21 cellular contexts compared by ENCODE assay signal in the genomic region with DNA sequence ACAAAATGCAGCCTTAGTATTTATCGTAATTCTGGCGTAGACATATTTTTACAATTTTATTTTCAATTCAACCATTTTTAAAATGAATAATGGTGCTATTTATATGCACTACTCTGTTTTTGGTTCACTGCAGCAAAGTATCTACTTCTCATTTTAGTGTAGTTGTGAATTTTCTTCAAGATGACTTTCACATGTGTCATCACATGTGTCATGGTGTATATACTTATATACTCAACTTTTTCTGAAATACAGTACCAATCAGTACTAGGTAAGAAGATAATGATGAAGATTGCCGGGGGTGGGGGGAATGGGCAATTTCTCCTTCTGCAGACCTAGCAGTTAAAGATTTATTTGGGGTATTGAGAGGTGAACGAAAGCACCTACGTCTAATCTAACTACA.
"Had no signal": no experiment of that assay in that cellular context is flagged by ENCODE, and none has a peak within 500 bp of the region (broad histone marks: within the 10 kb centered on the region; RNA-seq: fewer than 3 reads in every experiment).

No MANE protein-coding gene starts in this region.

- H3K9me3 ChIP-seq: SJSA1, SK-N-SH had no signal

- DNase-seq: KBM-7, MV-4-11, NCI-H1048, NCI-H1105, NCI-H1417, NCI-H1436 treated with DMSO at 0.1 percent for 48 hours, NCI-H1694, NCI-H187 treated with DMSO at 0.1 percent for 48 hours, NCI-H2029 treated with DMSO at 0.1 percent for 48 hours, NCI-H2171 treated with DMSO at 0.1 percent for 48 hours, NCI-H2227 treated with DMSO at 0.1 percent for 48 hours, NCI-H446, NCI-H510A, NCI-H524 treated with DMSO at 0.1 percent for 48 hours, NCI-H69, NCI-H774, Right ventricle myocardium superior, SIG-M5, SK-N-SH, SW 1271 had no signal

- H3K27me3 ChIP-seq: SJSA1 had no signal

- H3K9ac ChIP-seq: SK-N-SH had no signal

- H3K27ac ChIP-seq: SJSA1 had no signal

- H3K4me2 ChIP-seq: SK-N-SH had no signal

- H3K36me3 ChIP-seq: SJSA1 had no signal

- H3K9me2 ChIP-seq: SK-N-SH had no signal

- H3K4me3 ChIP-seq: SJSA1 had no signal
